11 cellular contexts compared by ENCODE assay signal in genomic region chr2:174495365-174496012, GRCh38. TPM values are rescaled to one million over a fixed set of nuclear protein-coding genes. Genes with fewer than 3 reads are reported as not detected.
DNase-seq lines count a peak whose midpoint lies in the region; ATAC-seq and TF ChIP-seq lines count a peak whose summit lies in the region.
"Had no signal": no experiment of that assay in that cellular context is flagged by ENCODE, and none has a peak within 500 bp of the region (broad histone marks: within the 10 kb centered on the region; RNA-seq: fewer than 3 reads in every experiment).

No MANE protein-coding gene starts in this region.

- CTCF ChIA-PET in mammary epithelial cell (lab: Charles Lee; ENCODE audit: low non-redundant PET) (no interaction called here), SK-N-SH (lab: Yijun Ruan, JAX) (interaction anchor here (0.6 to 1.6 kb wide), 2 partner anchors 33 to 83 kb away, joined by 3 to 8 read pairs; no protein-coding TSS in a partner anchor)

- H3K9ac ChIP-seq in mammary epithelial cell (ENCODE audit: insufficient read depth, low read length) (no peak overlapping the region), SK-N-SH (no peak overlapping the region)

- H3K27ac ChIP-seq in mammary epithelial cell (ENCODE audit: insufficient read depth, low read depth, low read length) (no peak overlapping the region), breast epithelium (no peak overlapping the region), SK-N-SH (ENCODE audit: low read depth in 2 of 2, low read length in 1 of 2) (no peak overlapping the region)

- dilution Hi-C loops in mammary epithelial cell (cut with HindIII; ENCODE audit: low sequenced_read_pairs) = no loop called here

- H2AFZ ChIP-seq in mammary epithelial cell (ENCODE audit: low read depth, low read length) (peak overlapping the region; percentile 29), SK-N-SH (ENCODE audit: low read depth) (no peak overlapping the region)

- no peak for ATAC-seq in GM21526 (IDR thresholded peaks at IDR 0.05; ENCODE audit: low FRiP score, unreplicated experiment)

- in situ Hi-C loops in mammary epithelial cell (cut with MboI; ENCODE audit: low sequenced_read_pairs in 2 of 2) = no loop called here

- TF ChIP-seq POLR2A in breast epithelium (IDR thresholded peaks at IDR 0.05) = no peak

- no peaks in the 10 kb centered on the region for H3K9me2 ChIP-seq in SK-N-SH

- no peak for TF ChIP-seq RAD21 in SK-N-SH (IDR thresholded peaks at IDR 0.05; ENCODE audit: low read length)

- H3K4me3 ChIP-seq in mammary epithelial cell (replicated peaks in 1 of 3; ENCODE audit: insufficient read depth in 1 of 3, low read depth in 2 of 3, low read length in 3 of 3) (no peak overlapping the region), breast epithelium (no peak overlapping the region), SK-N-SH (ENCODE audit: low read depth in 2 of 2, low read length in 1 of 2) (no peak overlapping the region)

- H3K9me3 ChIP-seq in mammary epithelial cell (replicated peaks; ENCODE audit: insufficient read depth, low read length) (no peaks in the 10 kb centered on the region), breast epithelium (no peaks in the 10 kb centered on the region), SK-N-SH (no peaks in the 10 kb centered on the region)
- H3K9me3 ChIP-seq: BE2C had no signal

- intact Hi-C loops in mammary epithelial cell (cut with micrococcal nuclease) = no loop called here
- intact Hi-C loops in breast epithelium (cut with DNase I; ENCODE audit: low total_unique reads) = no loop called here

- H3F3A ChIP-seq in SK-N-SH (replicated peaks; ENCODE audit: insufficient read depth) = no peaks in the 10 kb centered on the region

- POLR2A ChIA-PET in SK-N-SH (lab: Yijun Ruan, JAX) = no interaction called here

- H3K36me3 ChIP-seq in mammary epithelial cell (ENCODE audit: insufficient read depth, low read length) = no peaks in the 10 kb centered on the region
- no peaks in the 10 kb centered on the region for H3K36me3 ChIP-seq in breast epithelium
- no peaks in the 10 kb centered on the region for H3K36me3 ChIP-seq in SK-N-SH (replicated peaks in 1 of 2; ENCODE audit: control insufficient read depth in 1 of 2, insufficient read depth in 2 of 2, low read length in 1 of 2)
- H3K36me3 ChIP-seq: BE2C had no signal

- BruUV-seq in mammary epithelial cell (replicated peaks; lab: Mats Ljungman, UMichigan) = no TSS peak

- H3K27me3 ChIP-seq in mammary epithelial cell (ENCODE audit: insufficient read depth, low read length) (no peaks in the 10 kb centered on the region), breast epithelium (no peaks in the 10 kb centered on the region), SK-N-SH (ENCODE audit: insufficient read depth) (no peaks in the 10 kb centered on the region)
- H3K27me3 ChIP-seq: BE2C had no signal

- no peak for DNase-seq in mammary epithelial cell
- no peak for DNase-seq in breast epithelium (ENCODE audit: low spot score in 2 of 2)
- no peak for DNase-seq in SK-N-SH
- peak; percentile 11 for DNase-seq in iris pigment epithelial cell (ENCODE audit: low read depth)
- no peak for DNase-seq in C1 segment of cervical spinal cord (lab: John Stamatoyannopoulos, UW)
- DNase-seq in NCI-H1436 (lab: John Stamatoyannopoulos, UW) = no peak
- DNase-seq in kidney tubule cell (ENCODE audit: low spot score) = no peak
- DNase-seq: BE2C, NCI-H146, nephron progenitor cell had no signal

- H3K79me2 ChIP-seq in mammary epithelial cell (ENCODE audit: insufficient read depth, low read length) (no peaks in the 10 kb centered on the region), SK-N-SH (ENCODE audit: insufficient read depth) (no peaks in the 10 kb centered on the region)

- TF ChIP-seq EP300 in SK-N-SH (IDR thresholded peaks at IDR 0.05; ENCODE audit: borderline replicate concordance in 1 of 2, low read depth in 1 of 2, low read length in 1 of 2) = no peak

- H3K4me1 ChIP-seq in mammary epithelial cell (ENCODE audit: insufficient read depth, low read length) = no peaks in the 10 kb centered on the region
- H3K4me1 ChIP-seq in breast epithelium = no peaks in the 10 kb centered on the region
- H3K4me1 ChIP-seq in SK-N-SH (ENCODE audit: control insufficient read depth in 1 of 2, insufficient read depth in 2 of 2, low read depth in 1 of 2, low read length in 1 of 2) = peaks cover 0 to 4% of the 10 kb centered on the region in 2 experiments; a peak in 2 of 4 replicates

- 60% methylated on average over 5 of the region's 5 CpGs for WGBS in mammary epithelial cell (ENCODE audit: low coverage, missing lambda C conversion rate)
- 52% methylated on average over 5 of the region's 5 CpGs for WGBS in SK-N-SH (ENCODE audit: low lambda C conversion rate)

- H4K20me1 ChIP-seq in mammary epithelial cell (ENCODE audit: insufficient read depth, low read length) = no peaks in the 10 kb centered on the region
- no peaks in the 10 kb centered on the region for H4K20me1 ChIP-seq in SK-N-SH (ENCODE audit: insufficient read depth)

- no peak overlapping the region for H3K4me2 ChIP-seq in mammary epithelial cell (ENCODE audit: insufficient read depth, low read depth, low read length)
- H3K4me2 ChIP-seq in SK-N-SH = no peak overlapping the region

- TF ChIP-seq CTCF in mammary epithelial cell (conservative IDR thresholded peaks at IDR 0.05 in 1 of 2, IDR thresholded peaks at IDR 0.05 in 1 of 2; ENCODE audit: extremely low read depth in 1 of 2, insufficient read depth in 1 of 2, low read depth in 1 of 2, low read length in 2 of 2) = no peak
- no peak for TF ChIP-seq CTCF in breast epithelium (IDR thresholded peaks at IDR 0.05)
- no peak for TF ChIP-seq CTCF in SK-N-SH (IDR thresholded peaks at IDR 0.05)

TF ChIP-seq in SK-N-SH, 30 proteins besides CTCF, POLR2A, EP300 and RAD21:
- TF ChIP-seq FOSL2 (IDR thresholded peaks at IDR 0.05; ENCODE audit: borderline replicate concordance, low read depth) = no peak
- peak; percentile 88 for TF ChIP-seq RFX5 (IDR thresholded peaks at IDR 0.05; ENCODE audit: low read length)
- TF ChIP-seq TAF1 (IDR thresholded peaks at IDR 0.05; ENCODE audit: borderline replicate concordance, low read depth, low read length) = no peak

RNA-seq across cellular contexts. Expression of gene GPR155, which starts 8.7 kb away (rescaled TPM):
- total RNA-seq in mammary epithelial cell (10 to 100 TPM in 1 of 2 donors, 1 to 10 TPM in 1; 2.0 to 13.8 TPM), breast epithelium (1 to 10 TPM; 4.3 to 7.2 (median 5.0) TPM)
- polyA plus RNA-seq in mammary epithelial cell (2.2 TPM), SK-N-SH (2012; rRNA removed) (3.5 and 7.8 TPM in 2 replicates)
- 0.31 TPM for polyA minus RNA-seq in mammary epithelial cell
- 5.6 and 5.7 TPM in 2 replicates for polyA plus RNA-seq in SK-N-SH (2012; cell fraction: cytosol; rRNA removed)
- polyA plus RNA-seq in SK-N-SH (2012; cell fraction: nucleus; rRNA removed) = 2.6 and 5.9 TPM in 2 replicates
